8 cellular contexts compared by ENCODE assay signal in the genomic region with DNA sequence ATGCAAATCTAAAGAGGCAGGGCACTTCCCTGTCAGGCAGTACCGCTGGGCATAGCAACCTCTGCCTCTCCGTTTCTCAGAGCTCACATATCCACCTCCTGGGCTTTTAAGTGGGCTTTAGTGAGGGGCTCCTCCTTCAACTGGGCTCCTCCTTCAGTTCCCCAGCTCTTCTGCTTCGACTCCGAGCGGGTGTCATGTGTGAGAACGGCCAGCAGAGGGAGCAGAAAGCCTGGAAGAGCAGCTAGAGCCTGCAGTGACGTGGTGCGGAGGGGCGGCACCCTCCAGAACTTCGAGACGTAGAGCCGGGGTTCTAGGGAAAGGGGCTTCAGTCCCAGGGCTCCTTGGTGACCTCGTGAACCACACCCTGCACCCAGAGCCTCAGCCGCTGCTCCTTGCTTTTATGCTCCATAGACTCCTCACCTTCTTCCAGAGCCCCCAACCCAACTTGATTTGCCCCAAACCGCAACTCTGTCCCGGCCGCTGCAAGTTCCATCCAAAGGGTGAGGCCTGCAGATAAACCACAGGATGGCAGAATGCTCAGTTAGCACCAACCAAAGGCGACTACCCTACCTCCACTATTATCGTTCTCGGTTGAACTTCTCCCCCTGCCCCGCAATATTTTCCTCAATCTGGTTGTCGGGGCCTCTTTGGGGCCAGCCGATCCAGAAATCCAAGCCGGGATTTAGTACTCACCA. TPM values are rescaled to one million over a fixed set of nuclear protein-coding genes. Genes with fewer than 3 reads are reported as not detected.
DNase-seq lines count a peak whose midpoint lies in the region; ATAC-seq and TF ChIP-seq lines count a peak whose summit lies in the region.

No MANE protein-coding gene starts in this region.

- H3K36me3 ChIP-seq in GM06990 (ENCODE audit: control insufficient read depth, insufficient read depth, low read length) = no peaks in the 10 kb centered on the region
- H3K36me3 ChIP-seq in osteoblast (ENCODE audit: insufficient read depth, low read length) = no peaks in the 10 kb centered on the region
- H3K36me3 ChIP-seq in thoracic aorta = no peaks in the 10 kb centered on the region

- H4K20me1 ChIP-seq in osteoblast (ENCODE audit: insufficient read depth, low read length) = no peaks in the 10 kb centered on the region

- H3K9me3 Mint-ChIP-seq in HFFc6 = no peaks in the 10 kb centered on the region
- no peaks in the 10 kb centered on the region for H3K9me3 Mint-ChIP-seq in activated naive CD4-positive, alpha-beta T cell treated with anti-CD3 and anti-CD28 coated beads, Interleukin-2, amount 50 U/mL, for 24 hours

- H3K27me3 Mint-ChIP-seq in HFFc6 (ENCODE audit: insufficient read depth) = peaks cover 10% of the 10 kb centered on the region
- H3K27me3 Mint-ChIP-seq in activated naive CD4-positive, alpha-beta T cell treated with anti-CD3 and anti-CD28 coated beads, Interleukin-2, amount 50 U/mL, for 24 hours = peaks cover 2% of the 10 kb centered on the region

- H3K27ac Mint-ChIP-seq in HFFc6 = peak overlapping the region; percentile 95
- H3K27ac Mint-ChIP-seq in activated naive CD4-positive, alpha-beta T cell treated with anti-CD3 and anti-CD28 coated beads, Interleukin-2, amount 50 U/mL, for 24 hours = peak overlapping the region; percentile 94

- no peaks in the 10 kb centered on the region for H3K36me3 Mint-ChIP-seq in HFFc6 (ENCODE audit: low read depth)
- no peaks in the 10 kb centered on the region for H3K36me3 Mint-ChIP-seq in activated naive CD4-positive, alpha-beta T cell treated with anti-CD3 and anti-CD28 coated beads, Interleukin-2, amount 50 U/mL, for 24 hours

- H3K4me1 ChIP-seq in osteoblast (ENCODE audit: insufficient read depth, low read length) (peaks cover 16% of the 10 kb centered on the region), thoracic aorta (ENCODE audit: control insufficient read depth in 1 of 2, low read depth in 2 of 2) (peaks cover 12 to 18% of the 10 kb centered on the region in 2 donors)

- peaks cover 61% of the 10 kb centered on the region for H3K4me1 Mint-ChIP-seq in HFFc6 (ENCODE audit: low read depth)
- peaks cover 48% of the 10 kb centered on the region for H3K4me1 Mint-ChIP-seq in activated naive CD4-positive, alpha-beta T cell treated with anti-CD3 and anti-CD28 coated beads, Interleukin-2, amount 50 U/mL, for 24 hours

- TF ChIP-seq CTCF in GM06990 (IDR thresholded peaks at IDR 0.05; ENCODE audit: insufficient read depth, low read length, poor library complexity, severe bottlenecking) (peak; percentile 98), HFFc6 (IDR thresholded peaks at IDR 0.05) (peak; percentile 96), NB4 (IDR thresholded peaks at IDR 0.05; ENCODE audit: low read depth, low read length) (peak; percentile 79), osteoblast (IDR thresholded peaks at IDR 0.05; ENCODE audit: extremely low read depth, low read depth, low read length) (peak; percentile 97), thoracic aorta (IDR thresholded peaks at IDR 0.05) (peak; percentile 94)

- DNase-seq in GM06990 (ENCODE audit: extremely low read depth, insufficient read length) (peak; percentile 89), HFFc6 (peak; percentile 95), NB4 (ENCODE audit: low read depth) (peak; percentile 96), SK-N-DZ (ENCODE audit: low spot score) (peak; percentile 95), head of caudate nucleus (peak; percentile 87 to 97 (median 94)), osteoblast (ENCODE audit: insufficient read length, low spot score, missing footprints) (peak; percentile 99), thoracic aorta (ENCODE audit: low spot score) (peak; percentile 86)

- TF ChIP-seq POLR2A in NB4 (IDR thresholded peaks at IDR 0.05; ENCODE audit: extremely low read depth, insufficient read length) = no peak

- intact Hi-C loops in head of caudate nucleus (cut with DNase I) = loop anchor here (10.0 kb wide), 1 partner anchor 234 kb away; a partner anchor contains a TSS

- H3K9me3 ChIP-seq in osteoblast (ENCODE audit: low read depth, low read length) (no peaks in the 10 kb centered on the region), thoracic aorta (no peaks in the 10 kb centered on the region)

- peak overlapping the region; percentile 93 for H3K4me3 Mint-ChIP-seq in HFFc6
- peak overlapping the region; percentile 93 for H3K4me3 Mint-ChIP-seq in activated naive CD4-positive, alpha-beta T cell treated with anti-CD3 and anti-CD28 coated beads, Interleukin-2, amount 50 U/mL, for 24 hours

- ATAC-seq in thoracic aorta (ENCODE audit: insufficient number of reproducible peaks, low FRiP score, low read depth) = peak; percentile 72

- peak overlapping the region; percentile 90 for H2AFZ ChIP-seq in osteoblast (ENCODE audit: low read length)

- no peaks in the 10 kb centered on the region for H3K79me2 ChIP-seq in osteoblast (ENCODE audit: insufficient read depth, low read length)

- peak overlapping the region; percentile 93 for H3K4me2 ChIP-seq in osteoblast (ENCODE audit: insufficient read depth, low read length)

- H3K4me3 ChIP-seq in GM06990 (replicated peaks; ENCODE audit: low read depth, low read length) (peak overlapping the region; percentile 81), NB4 (ENCODE audit: low read depth, low read length) (peak overlapping the region; percentile 76), osteoblast (ENCODE audit: insufficient read depth, low read length) (peak overlapping the region; percentile 78), thoracic aorta (peak overlapping the region; percentile 71)

- H3K27ac ChIP-seq in osteoblast (ENCODE audit: low read depth, low read length) = peak overlapping the region; percentile 38
- peak overlapping the region; percentile 43 to 64 for H3K27ac ChIP-seq in thoracic aorta

- H3K27me3 ChIP-seq in GM06990 (replicated peaks; ENCODE audit: control insufficient read depth, insufficient read depth, low read length) (no peaks in the 10 kb centered on the region), osteoblast (ENCODE audit: insufficient read depth, low read length) (peaks cover 12% of the 10 kb centered on the region), thoracic aorta (replicated peaks; ENCODE audit: insufficient read depth) (no peaks in the 10 kb centered on the region)

RNA-seq across cellular contexts. Expression of a gene that starts 0.4 kb away (rescaled TPM):
- 1 to 10 TPM; 3.9 to 5.8 (median 4.6) TPM for total RNA-seq in HFFc6 (2021; fragmentation: NEBNext Ultra II Directional; extraction: Animal tissue kit (Norgen Biotek cat#: 25700))
- 0.43 and 0.83 TPM in 2 replicates for polyA plus RNA-seq in SK-N-DZ (2014; cell fraction: cytosol; rRNA removed)
- polyA plus RNA-seq in SK-N-DZ (2014; cell fraction: nucleus; rRNA removed) = 0.33 and 0.54 TPM in 2 replicates
- total RNA-seq in osteoblast (0.29 and 0.36 TPM in 2 replicates), thoracic aorta (10 to 100 TPM in 1 of 2 donors, 1 to 10 TPM in 1; 1.7 to 13.0 TPM)

RNA-seq across cellular contexts. Expression of a gene that starts 4.1 kb away (rescaled TPM):
- under 1 TPM in 5 of 6 experiments, not detected in 1; 0.12 to 0.34 (median 0.18) TPM for total RNA-seq in HFFc6 (2021; fragmentation: NEBNext Ultra II Directional; extraction: Animal tissue kit (Norgen Biotek cat#: 25700))
- 3.5 and 4.1 TPM in 2 replicates for polyA plus RNA-seq in SK-N-DZ (2014; cell fraction: cytosol; rRNA removed)
- polyA plus RNA-seq in SK-N-DZ (2014; cell fraction: nucleus; rRNA removed) = 1.4 and 1.8 TPM in 2 replicates
- total RNA-seq in osteoblast = 0.88 and 3.3 TPM in 2 replicates
- not detected for total RNA-seq in thoracic aorta

RNA-seq across cellular contexts. Expression of a gene that starts 20.5 kb away (rescaled TPM):
- total RNA-seq in HFFc6 (2021; fragmentation: NEBNext Ultra II Directional; extraction: Animal tissue kit (Norgen Biotek cat#: 25700)) = under 1 TPM in 5 of 6 experiments, not detected in 1; 0.11 to 0.85 (median 0.21) TPM
- 7.6 and 8.1 TPM in 2 replicates for polyA plus RNA-seq in SK-N-DZ (2014; cell fraction: cytosol; rRNA removed)
- polyA plus RNA-seq in SK-N-DZ (2014; cell fraction: nucleus; rRNA removed) = 6.2 and 8.1 TPM in 2 replicates
- 0.29 and 0.36 TPM in 2 replicates for total RNA-seq in osteoblast
- 10 to 100 TPM; 32.0 to 32.5 TPM for total RNA-seq in thoracic aorta

RNA-seq across cellular contexts. Expression of a gene that starts 24.6 kb away (rescaled TPM):
- not detected for total RNA-seq in HFFc6 (2021; fragmentation: NEBNext Ultra II Directional; extraction: Animal tissue kit (Norgen Biotek cat#: 25700))
- polyA plus RNA-seq in SK-N-DZ (2014; cell fraction: cytosol; rRNA removed) = not detected in 2 replicates
- not detected in 2 replicates for polyA plus RNA-seq in SK-N-DZ (2014; cell fraction: nucleus; rRNA removed)
- total RNA-seq in osteoblast = not detected in 2 replicates
- total RNA-seq in thoracic aorta = not detected

RNA-seq across cellular contexts. Expression of a gene that starts 28.4 kb away (rescaled TPM):
- total RNA-seq in HFFc6 (2021; fragmentation: NEBNext Ultra II Directional; extraction: Animal tissue kit (Norgen Biotek cat#: 25700)) = 10 to 100 TPM; 33.7 to 39.4 (median 37.9) TPM
- 26.6 and 31.0 TPM in 2 replicates for polyA plus RNA-seq in SK-N-DZ (2014; cell fraction: cytosol; rRNA removed)
- 32.9 and 45.7 TPM in 2 replicates for polyA plus RNA-seq in SK-N-DZ (2014; cell fraction: nucleus; rRNA removed)
- total RNA-seq in osteoblast (23.2 and 25.0 TPM in 2 replicates), thoracic aorta (10 to 100 TPM; 26.5 to 62.4 TPM)

Comparison
In these comparisons a context has a peak if more than half of its experiments do, and no peak if none do; other contexts are left out.
1. Peak in every context shown above with its lines: DNase-seq, ATAC-seq, H3K4me3 ChIP-seq and H3K27ac ChIP-seq.
2. RNA of a gene that starts 20.5 kb away (total RNA-seq): 32.0 to 32.5 TPM in thoracic aorta; 0.29 to 0.36 TPM in osteoblast and 0.11 to 0.85 TPM in HFFc6; every median in the first group is over 10 times any median in the second.